ENCODE assay signal across 1 cellular context in genomic region chr9:70419546-70420266, GRCh38.
TF ChIP-seq lines count a peak whose summit lies in the region.

No MANE protein-coding gene starts in this region.

TF ChIP-seq in HepG2, 621 proteins besides CTCF, POLR2A, EP300 and RAD21 (continued from another document and continues in another):
- TF ChIP-seq ZNF766 (CRISPR knock-in tag; IDR thresholded peaks at IDR 0.05; ENCODE audit: borderline replicate concordance) (peak; percentile 52; the same call in 1 of the 2 replicates), RARG (CRISPR knock-in tag; IDR thresholded peaks at IDR 0.05; ENCODE audit: low read depth) (no peak), SMAD9 (CRISPR knock-in tag; IDR thresholded peaks at IDR 0.05) (no peak), THAP11 (CRISPR knock-in tag; IDR thresholded peaks at IDR 0.05) (peak; percentile 16; the same call in 1 of the 2 replicates), ZNF225 (CRISPR knock-in tag; IDR thresholded peaks at IDR 0.05) (no peak), NCOA2 (CRISPR knock-in tag; IDR thresholded peaks at IDR 0.05) (peak; percentile 70), ARID4A (CRISPR knock-in tag; IDR thresholded peaks at IDR 0.05; ENCODE audit: borderline replicate concordance) (no peak), ZNF432 (CRISPR knock-in tag; IDR thresholded peaks at IDR 0.05; ENCODE audit: borderline replicate concordance) (no peak), MIXL1 (CRISPR knock-in tag; IDR thresholded peaks at IDR 0.05) (no peak), PBX2 (CRISPR knock-in tag; IDR thresholded peaks at IDR 0.05) (no peak), FOXA1 (IDR thresholded peaks at IDR 0.05) (no peak), FOXA1 (CRISPR knock-in tag; IDR thresholded peaks at IDR 0.05) (peak; percentile 73), SRSF9 (IDR thresholded peaks at IDR 0.05; ENCODE audit: borderline replicate concordance, insufficient read depth, low read depth, low read length, poor library complexity, severe bottlenecking) (no peak), ONECUT2 (CRISPR knock-in tag; IDR thresholded peaks at IDR 0.05) (no peak), FOXP4 (CRISPR knock-in tag; IDR thresholded peaks at IDR 0.05) (peak; percentile 80), ZNF234 (CRISPR knock-in tag; conservative IDR thresholded peaks at IDR 0.05) (no peak), DR1 (CRISPR knock-in tag; IDR thresholded peaks at IDR 0.05) (no peak), ZNF460 (CRISPR knock-in tag; IDR thresholded peaks at IDR 0.05; ENCODE audit: borderline replicate concordance) (no peak), ZNF501 (CRISPR knock-in tag; IDR thresholded peaks at IDR 0.05) (no peak), PLSCR1 (CRISPR knock-in tag; IDR thresholded peaks at IDR 0.05; ENCODE audit: borderline replicate concordance) (no peak), ZNF879 (CRISPR knock-in tag; IDR thresholded peaks at IDR 0.05) (no peak), SNAI1 (CRISPR knock-in tag; IDR thresholded peaks at IDR 0.05; ENCODE audit: borderline replicate concordance) (no peak), ZNF580 (CRISPR knock-in tag; IDR thresholded peaks at IDR 0.05; ENCODE audit: borderline replicate concordance, low read depth) (no peak), GMEB2 (CRISPR knock-in tag; IDR thresholded peaks at IDR 0.05; ENCODE audit: low read depth) (no peak), HDAC2 (CRISPR knock-in tag; IDR thresholded peaks at IDR 0.05) (peak; percentile 34; the same call in 1 of the 2 replicates), ZNF776 (CRISPR knock-in tag; IDR thresholded peaks at IDR 0.05) (no peak), ZSCAN5A (CRISPR knock-in tag; IDR thresholded peaks at IDR 0.05; ENCODE audit: borderline replicate concordance) (no peak), CREBL2 (CRISPR knock-in tag; IDR thresholded peaks at IDR 0.05; ENCODE audit: borderline replicate concordance) (no peak), ZNF335 (CRISPR knock-in tag; IDR thresholded peaks at IDR 0.05) (no peak), ATF5 (CRISPR knock-in tag; IDR thresholded peaks at IDR 0.05; ENCODE audit: low read depth) (no peak), MBD4 (IDR thresholded peaks at IDR 0.05; ENCODE audit: borderline replicate concordance, low read length) (no peak), MAF1 (CRISPR knock-in tag; IDR thresholded peaks at IDR 0.05; ENCODE audit: borderline replicate concordance) (no peak), SKI (IDR thresholded peaks at IDR 0.05; ENCODE audit: partially characterized antibody) (no peak), ATRX (CRISPR knock-in tag; IDR thresholded peaks at IDR 0.05; ENCODE audit: borderline replicate concordance) (no peak), FOXJ3 (CRISPR knock-in tag; IDR thresholded peaks at IDR 0.05; ENCODE audit: borderline replicate concordance) (peak; percentile 29; the same call in 1 of the 2 replicates), U2AF2 (IDR thresholded peaks at IDR 0.05; ENCODE audit: low read depth, low read length) (no peak), ZNF101 (CRISPR knock-in tag; IDR thresholded peaks at IDR 0.05; ENCODE audit: borderline replicate concordance, low read depth) (no peak), ZNF33B (CRISPR knock-in tag; IDR thresholded peaks at IDR 0.05) (no peak), PREB (CRISPR knock-in tag; IDR thresholded peaks at IDR 0.05) (no peak), ATF1 (CRISPR knock-in tag; IDR thresholded peaks at IDR 0.05) (no peak), ZBTB42 (CRISPR knock-in tag; IDR thresholded peaks at IDR 0.05) (no peak), AHDC1 (CRISPR knock-in tag; IDR thresholded peaks at IDR 0.05; ENCODE audit: borderline replicate concordance) (no peak), SETDB1 (CRISPR knock-in tag; IDR thresholded peaks at IDR 0.05; ENCODE audit: borderline replicate concordance) (no peak), ELF4 (CRISPR knock-in tag; IDR thresholded peaks at IDR 0.05; ENCODE audit: borderline replicate concordance) (no peak), REPIN1 (CRISPR knock-in tag; IDR thresholded peaks at IDR 0.05; ENCODE audit: borderline replicate concordance, low read depth) (peak; percentile 64; the same call in 1 of the 2 replicates)
